In genomic region chr17:67716405-67716798, GRCh38 we compare ENCODE assay signal across 13 cellular contexts. TPM values are rescaled to one million over a fixed set of nuclear protein-coding genes. Genes with fewer than 3 reads are reported as not detected.
DNase-seq lines count a peak whose midpoint lies in the region; ATAC-seq and TF ChIP-seq lines count a peak whose summit lies in the region.
"Had no signal": no experiment of that assay in that cellular context is flagged by ENCODE, and none has a peak within 500 bp of the region (broad histone marks: within the 10 kb centered on the region; RNA-seq: fewer than 3 reads in every experiment).

No MANE protein-coding gene starts in this region.

- H3K27ac Mint-ChIP-seq in CD4-positive, alpha-beta memory T cell: peak overlapping the region in 4 of 7 donors; percentile 22 to 100 (median 98)
- H3K27ac Mint-ChIP-seq in GM23338: no peak overlapping the region
- no peak overlapping the region for H3K27ac Mint-ChIP-seq in activated T-helper 1 cell treated with anti-CD3 and anti-CD28 coated beads, Interleukin-12 subunit alpha, Interleukin-12 subunit beta, Interleukin-2, Interleukin-4 antibody, amounts not matched to agents 30 ng/mL and 10 ng/mL and 1 ng/mL, durations not matched to agents 14 hours and 24 hours and 36 hours
- H3K27ac Mint-ChIP-seq in naive thymus-derived CD8-positive, alpha-beta T cell: peak overlapping the region in 8 of 10 donors; percentile 35 to 99 (median 98)

- ATAC-seq in GM23338: no peak
- no peak for ATAC-seq in naive thymus-derived CD8-positive, alpha-beta T cell
- no peak for ATAC-seq in HG03469 (IDR thresholded peaks at IDR 0.05; ENCODE audit: unreplicated experiment)

- intact Hi-C loops in CD4-positive, alpha-beta memory T cell (cut with micrococcal nuclease): loop anchor here (5.0 to 10.0 kb wide), 2 partner anchors 469 to 748 kb away; partner anchors contain the start of gene HELZ
- intact Hi-C loops in activated T-helper 1 cell treated with anti-CD3 and anti-CD28 coated beads, Interleukin-12 subunit alpha, Interleukin-12 subunit beta, Interleukin-2, Interleukin-4 antibody, amounts not matched to agents 30 ng/mL and 10 ng/mL and 1 ng/mL, durations not matched to agents 14 hours and 24 hours and 36 hours (cut with micrococcal nuclease): loop anchor here (5.0 kb wide), 4 partner anchors 321 to 1524 kb away; partner anchors contain the start of genes CEP112, KPNA2 and PRKAR1A

- peaks cover 11% of the 10 kb centered on the region; the same call in 1 of the 2 replicates for H3F3A ChIP-seq in GM23338 (replicated peaks; ENCODE audit: low read depth)

- H4K20me1 ChIP-seq in GM23338 (replicated peaks; ENCODE audit: insufficient read depth): peaks cover 3% of the 10 kb centered on the region; the same call in 1 of the 2 replicates

- H3K27me3 Mint-ChIP-seq in CD4-positive, alpha-beta memory T cell: peaks cover 5% of the 10 kb centered on the region in 2 donors
- H3K27me3 Mint-ChIP-seq in GM23338 (ENCODE audit: insufficient read depth, low read depth, poor library complexity): peaks cover 6% of the 10 kb centered on the region
- H3K27me3 Mint-ChIP-seq in activated T-helper 1 cell treated with anti-CD3 and anti-CD28 coated beads, Interleukin-12 subunit alpha, Interleukin-12 subunit beta, Interleukin-2, Interleukin-4 antibody, amounts not matched to agents 30 ng/mL and 10 ng/mL and 1 ng/mL, durations not matched to agents 14 hours and 24 hours and 36 hours (ENCODE audit: insufficient read depth): peaks cover 10% of the 10 kb centered on the region
- peaks cover 0 to 12% (median 0%) of the 10 kb centered on the region in 5 donors for H3K27me3 Mint-ChIP-seq in naive thymus-derived CD8-positive, alpha-beta T cell

- H2AFZ ChIP-seq in GM23338: no peak overlapping the region; the same call in 1 of the 2 replicates

- H3K36me3 ChIP-seq in CD4-positive, alpha-beta memory T cell (ENCODE audit: insufficient read depth, low read length): peaks cover 11% of the 10 kb centered on the region
- peaks cover 19% of the 10 kb centered on the region for H3K36me3 ChIP-seq in GM23338 (ENCODE audit: insufficient read depth)

- CTCF ChIA-PET in CD4-positive, alpha-beta memory T cell (lab: Charles Lee; ENCODE audit: partially characterized antibody): interaction anchor here (1.7 to 1.8 kb wide), 2 partner anchors 108 to 342 kb away, joined by 5 to 6 read pairs; no protein-coding TSS in a partner anchor

- peaks cover 8 to 19% of the 10 kb centered on the region in 2 donors for H3K36me3 Mint-ChIP-seq in CD4-positive, alpha-beta memory T cell
- H3K36me3 Mint-ChIP-seq in GM23338 (ENCODE audit: low read depth): peaks cover 23% of the 10 kb centered on the region
- H3K36me3 Mint-ChIP-seq in activated T-helper 1 cell treated with anti-CD3 and anti-CD28 coated beads, Interleukin-12 subunit alpha, Interleukin-12 subunit beta, Interleukin-2, Interleukin-4 antibody, amounts not matched to agents 30 ng/mL and 10 ng/mL and 1 ng/mL, durations not matched to agents 14 hours and 24 hours and 36 hours (ENCODE audit: low read depth): peaks cover 16% of the 10 kb centered on the region
- H3K36me3 Mint-ChIP-seq in naive thymus-derived CD8-positive, alpha-beta T cell: peaks cover 0 to 17% (median 2%) of the 10 kb centered on the region in 3 donors

- no peak for DNase-seq in CD4-positive, alpha-beta memory T cell
- DNase-seq in GM23338 (ENCODE audit: low spot score): no peak
- no peak for DNase-seq in activated T-helper 1 cell treated with anti-CD3 and anti-CD28 coated beads, Interleukin-12 subunit alpha, Interleukin-12 subunit beta, Interleukin-2, Interleukin-4 antibody, amounts not matched to agents 30 ng/mL and 10 ng/mL and 1 ng/mL, durations not matched to agents 14 hours and 24 hours and 36 hours (ENCODE audit: low spot score)
- no peak for DNase-seq in naive thymus-derived CD8-positive, alpha-beta T cell
- DNase-seq in NCI-H526 treated with DMSO at 0.1 percent for 48 hours (lab: John Stamatoyannopoulos, UW): no peak
- DNase-seq in NCI-H2107 (lab: John Stamatoyannopoulos, UW): no peak
- no peak for DNase-seq in nucleus accumbens (lab: John Stamatoyannopoulos, UW)
- DNase-seq: foreskin melanocyte, islet precursor cell, NCI-H446, RPMI8226 had no signal

- H3K9me2 ChIP-seq in GM23338 (ENCODE audit: insufficient read depth): no peaks in the 10 kb centered on the region

- H3K4me3 Mint-ChIP-seq in CD4-positive, alpha-beta memory T cell: no peak overlapping the region
- peak overlapping the region; percentile 98; the same call in 1 of the 3 replicates for H3K4me3 Mint-ChIP-seq in GM23338
- H3K4me3 Mint-ChIP-seq in activated T-helper 1 cell treated with anti-CD3 and anti-CD28 coated beads, Interleukin-12 subunit alpha, Interleukin-12 subunit beta, Interleukin-2, Interleukin-4 antibody, amounts not matched to agents 30 ng/mL and 10 ng/mL and 1 ng/mL, durations not matched to agents 14 hours and 24 hours and 36 hours: peak overlapping the region; percentile 99
- peak overlapping the region in 4 of 10 donors; percentile 4 to 100 (median 59) for H3K4me3 Mint-ChIP-seq in naive thymus-derived CD8-positive, alpha-beta T cell

- no peak for TF ChIP-seq CTCF in GM23338 (conservative IDR thresholded peaks at IDR 0.05; ENCODE audit: low read depth in 2 of 2)

- POLR2A ChIA-PET in CD4-positive, alpha-beta memory T cell (lab: Charles Lee; ENCODE audit: partially characterized antibody): interaction anchor here (0.9 to 2.4 kb wide), 4 partner anchors 281 to 351 kb away, joined by 3 to 20 read pairs (median 6); partner anchors contain the start of gene PITPNC1
- POLR2A ChIA-PET in naive thymus-derived CD8-positive, alpha-beta T cell (lab: Charles Lee): interaction anchor here (0.9 to 3.6 kb wide), 3 partner anchors 109 to 340 kb away, joined by 3 to 23 read pairs (median 6); partner anchors contain the start of gene BPTF

- H3K27me3 ChIP-seq in CD4-positive, alpha-beta memory T cell (ENCODE audit: insufficient read depth, low read length): no peaks in the 10 kb centered on the region
- H3K27me3 ChIP-seq in GM23338 (ENCODE audit: insufficient read depth): no peaks in the 10 kb centered on the region
- H3K27me3 ChIP-seq: ascending aorta had no signal

- no peak overlapping the region for H3K27ac ChIP-seq in CD4-positive, alpha-beta memory T cell (ENCODE audit: low read depth, low read length)
- H3K27ac ChIP-seq in GM23338 (ENCODE audit: low read depth): no peak overlapping the region; the same call in 1 of the 2 replicates

- no peak overlapping the region for H3K4me2 ChIP-seq in GM23338

- peaks cover 28% of the 10 kb centered on the region for H3K4me1 ChIP-seq in CD4-positive, alpha-beta memory T cell (ENCODE audit: insufficient read depth, low read length)
- H3K4me1 ChIP-seq in GM23338 (ENCODE audit: insufficient read depth): peaks cover 17% of the 10 kb centered on the region

- H3K9me3 ChIP-seq in CD4-positive, alpha-beta memory T cell (ENCODE audit: control insufficient read depth in 1 of 2, low read length in 2 of 2): no peaks in the 10 kb centered on the region
- H3K9me3 ChIP-seq: ascending aorta had no signal

- peaks cover 10 to 26% (median 16%) of the 10 kb centered on the region in 4 donors for H3K4me1 Mint-ChIP-seq in CD4-positive, alpha-beta memory T cell
- peaks cover 8% of the 10 kb centered on the region for H3K4me1 Mint-ChIP-seq in GM23338
- peaks cover 10% of the 10 kb centered on the region for H3K4me1 Mint-ChIP-seq in activated T-helper 1 cell treated with anti-CD3 and anti-CD28 coated beads, Interleukin-12 subunit alpha, Interleukin-12 subunit beta, Interleukin-2, Interleukin-4 antibody, amounts not matched to agents 30 ng/mL and 10 ng/mL and 1 ng/mL, durations not matched to agents 14 hours and 24 hours and 36 hours (ENCODE audit: low read depth)
- peaks cover 7 to 37% (median 26%) of the 10 kb centered on the region in 4 donors for H3K4me1 Mint-ChIP-seq in naive thymus-derived CD8-positive, alpha-beta T cell

- H3K9me3 Mint-ChIP-seq in CD4-positive, alpha-beta memory T cell: peaks cover 0 to 2% (median 0%) of the 10 kb centered on the region in 8 donors
- H3K9me3 Mint-ChIP-seq in GM23338: peaks cover 7% of the 10 kb centered on the region; the same call in 2 of the 3 replicates
- H3K9me3 Mint-ChIP-seq in activated T-helper 1 cell treated with anti-CD3 and anti-CD28 coated beads, Interleukin-12 subunit alpha, Interleukin-12 subunit beta, Interleukin-2, Interleukin-4 antibody, amounts not matched to agents 30 ng/mL and 10 ng/mL and 1 ng/mL, durations not matched to agents 14 hours and 24 hours and 36 hours: no peaks in the 10 kb centered on the region
- no peaks in the 10 kb centered on the region for H3K9me3 Mint-ChIP-seq in naive thymus-derived CD8-positive, alpha-beta T cell

- peaks cover 33% of the 10 kb centered on the region for H3K79me2 ChIP-seq in GM23338 (replicated peaks; ENCODE audit: insufficient read depth)

- no peak overlapping the region for H3K4me3 ChIP-seq in CD4-positive, alpha-beta memory T cell (ENCODE audit: low read length in 2 of 2)
- H3K4me3 ChIP-seq in GM23338: no peak overlapping the region

RNA-seq across cellular contexts. Expression of gene NOL11, which starts 1.3 kb away (rescaled TPM):
- 10 to 100 TPM; 56.6 to 57.1 TPM for total RNA-seq in CD4-positive, alpha-beta memory T cell
- 10 to 100 TPM; 18.3 to 38.4 TPM for polyA plus RNA-seq in CD4-positive, alpha-beta memory T cell
- 108 and 116 TPM in 2 replicates for total RNA-seq in GM23338 (2014; rRNA removed; shearing (Covaris generic))
- polyA plus RNA-seq in GM23338 (2016; fragmentation: Nextera tagmentation; extraction: Ambion mirVana): 130 and 132 TPM in 2 replicates
- total RNA-seq in activated T-helper 1 cell treated with anti-CD3 and anti-CD28 coated beads, Interleukin-12 subunit alpha, Interleukin-12 subunit beta, Interleukin-2, Interleukin-4 antibody, amounts not matched to agents 30 ng/mL and 10 ng/mL and 1 ng/mL, durations not matched to agents 14 hours and 24 hours and 36 hours: 107 and 118 TPM in 2 replicates
- 10 to 100 TPM; 73.7 to 82.7 TPM for total RNA-seq in naive thymus-derived CD8-positive, alpha-beta T cell
- 10 to 100 TPM; 14.2 to 34.8 (median 25.5) TPM for polyA plus RNA-seq in naive thymus-derived CD8-positive, alpha-beta T cell

Comparison
In these comparisons a context has a peak if more than half of its experiments do, and no peak if none do; other contexts are left out.
1. H3K27ac Mint-ChIP-seq: peak in CD4-positive, alpha-beta memory T cell (4 of 7) and naive thymus-derived CD8-positive, alpha-beta T cell (8 of 10); none in GM23338 (single experiment) and activated T-helper 1 cell treated with anti-CD3 and anti-CD28 coated beads, Interleukin-12 subunit alpha, Interleukin-12 subunit beta, Interleukin-2, Interleukin-4 antibody, amounts not matched to agents 30 ng/mL and 10 ng/mL and 1 ng/mL, durations not matched to agents 14 hours and 24 hours and 36 hours (single experiment).
2. H3K4me3 Mint-ChIP-seq: peak in GM23338 (single experiment) and activated T-helper 1 cell treated with anti-CD3 and anti-CD28 coated beads, Interleukin-12 subunit alpha, Interleukin-12 subunit beta, Interleukin-2, Interleukin-4 antibody, amounts not matched to agents 30 ng/mL and 10 ng/mL and 1 ng/mL, durations not matched to agents 14 hours and 24 hours and 36 hours (single experiment); none in CD4-positive, alpha-beta memory T cell (0 of 8).